In the genomic region with DNA sequence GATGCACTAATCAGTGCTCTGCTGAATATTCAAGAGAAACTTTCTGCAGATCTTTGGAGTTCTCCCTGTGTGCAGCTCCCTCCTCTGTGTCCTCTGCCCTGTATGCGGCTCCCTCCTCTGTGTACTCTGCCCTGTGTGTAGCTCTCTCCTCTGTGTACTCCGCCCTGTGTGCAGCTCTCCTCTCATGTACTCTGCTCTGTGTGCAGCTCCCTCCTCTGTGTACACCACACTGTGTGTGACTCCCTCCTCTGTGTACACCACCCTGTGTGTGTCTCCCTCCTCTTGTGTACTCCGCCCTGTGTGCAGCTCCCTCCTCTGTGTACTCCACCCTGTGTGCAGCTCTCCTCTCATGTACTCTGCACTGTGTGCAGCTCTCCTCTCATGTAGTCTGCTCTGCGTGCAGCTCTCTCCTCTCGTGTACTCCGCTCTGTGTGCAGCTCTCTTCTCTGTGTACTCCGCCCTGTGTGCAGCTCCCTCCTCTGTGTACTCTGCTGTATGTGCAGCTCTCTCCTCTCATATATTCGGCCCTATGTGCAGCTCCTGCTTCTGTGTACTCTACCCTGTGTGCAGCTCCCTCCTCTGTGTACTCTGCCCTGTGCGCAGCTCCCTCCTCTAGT, we compare ENCODE assay signal across 24 cellular contexts.
"Had no signal": no experiment of that assay in that cellular context is flagged by ENCODE, and none has a peak within 500 bp of the region (broad histone marks: within the 10 kb centered on the region; RNA-seq: fewer than 3 reads in every experiment).

No MANE protein-coding gene starts in this region.

- H3K9me3 ChIP-seq: ascending aorta, left lung, right atrium auricular region, thoracic aorta, upper lobe of left lung had no signal

- H3K36me3 ChIP-seq: ascending aorta, brain microvascular endothelial cell, esophagus muscularis mucosa, heart left ventricle, left lung, right atrium auricular region, thoracic aorta, upper lobe of left lung had no signal

- H3K27me3 ChIP-seq: ascending aorta, brain microvascular endothelial cell, esophagus muscularis mucosa, foreskin keratinocyte, heart left ventricle, left lung, right atrium auricular region, upper lobe of left lung had no signal

- H3K4me3 ChIP-seq: ascending aorta, esophagus muscularis mucosa, heart left ventricle, left lung, lung, mucosa of descending colon, right atrium auricular region, thoracic aorta, upper lobe of left lung had no signal

- ATAC-seq: foreskin keratinocyte, left lung, mucosa of descending colon had no signal

- H3K27ac ChIP-seq: ascending aorta, brain microvascular endothelial cell, esophagus muscularis mucosa, foreskin keratinocyte, heart left ventricle, left lung, parathyroid adenoma, right atrium auricular region, thoracic aorta, upper lobe of left lung, VCaP had no signal

- H3K4me1 ChIP-seq: ascending aorta, esophagus muscularis mucosa, foreskin keratinocyte, heart left ventricle, left lung, parathyroid adenoma, right atrium auricular region had no signal

- DNase-seq: activated CD4-positive, alpha-beta T cell treated with anti-CD3 and anti-CD28 coated beads for 4 hours; activated CD4-positive, alpha-beta T cell treated with anti-CD3 and anti-CD28 coated beads, Interleukin-2, amount 50 U/mL, for 4 hours; activated gamma-delta T cell; activated naive CD4-positive, alpha-beta T cell treated with anti-CD3 and anti-CD28 coated beads, Interleukin-2, amount 10 ng/mL, durations not matched to agents 7 days and 5 days; activated naive CD8-positive, alpha-beta T cell treated with anti-CD3 and anti-CD28 coated beads, Interleukin-2, amount 10 ng/mL, durations not matched to agents 7 days and 5 days; brain microvascular endothelial cell; caudate nucleus; foreskin keratinocyte; heart left ventricle; kidney glomerular epithelial cell; left lung; mesendoderm; mucosa of descending colon; nucleus accumbens; stimulated activated CD4-positive, alpha-beta T cell treated with anti-CD3 and anti-CD28 coated beads, Interleukin-2, amount 100 ng/mL, for 48 hours; T-helper 1 cell; upper lobe of left lung had no signal
